ENCODE assay signal across 8 cellular contexts in genomic region chr12:57590892-57591566, GRCh38. TPM values are rescaled to one million over a fixed set of nuclear protein-coding genes. Genes with fewer than 3 reads are reported as not detected.
DNase-seq lines count a peak whose midpoint lies in the region; ATAC-seq, FAIRE-seq and TF ChIP-seq lines count a peak whose summit lies in the region.

PIP4K2C (plus strand) TSS chr12:57591192; CDS start chr12:57591290, 98 bp downstream.

- peak within 1 kb of the TSS; percentile 100 for H3K4me2 ChIP-seq in keratinocyte (ENCODE audit: control insufficient read depth, extremely low read depth, insufficient read depth, low read depth, low read length)

- H3K36me3 ChIP-seq in ACC112 (ENCODE audit: insufficient read depth, low read length) (no peaks in the 10 kb centered on the region), keratinocyte (ENCODE audit: control insufficient read depth in 2 of 2, extremely low read depth in 1 of 2, insufficient read depth in 2 of 2, low read length in 2 of 2) (peaks cover 10 to 11% of the 10 kb centered on the region in 2 experiments)

- H3K27ac Mint-ChIP-seq in central memory CD8-positive, alpha-beta T cell (ENCODE audit: low read depth): peak within 1 kb of the TSS; percentile 89

- H3K27me3 Mint-ChIP-seq in central memory CD8-positive, alpha-beta T cell: no peaks in the 10 kb centered on the region

- no peak for FAIRE-seq in keratinocyte (lab: Jason Lieb, UNC)

- H3K4me1 ChIP-seq in ACC112 (ENCODE audit: control insufficient read depth, insufficient read depth, low read length, unreplicated experiment) (peaks cover 10% of the 10 kb centered on the region), keratinocyte (ENCODE audit: control insufficient read depth, extremely low read depth, insufficient read depth, low read length) (peaks cover 22% of the 10 kb centered on the region)

- peak; percentile 99 for ATAC-seq in GM18868 (IDR thresholded peaks at IDR 0.05; ENCODE audit: unreplicated experiment)
- ATAC-seq in HG03095 (IDR thresholded peaks at IDR 0.05; ENCODE audit: unreplicated experiment): peak; percentile 93
- peak; percentile 76 for ATAC-seq in central memory CD8-positive, alpha-beta T cell (replicated peaks; ENCODE audit: extremely low read depth, poor library complexity, severe bottlenecking)

- peak within 1 kb of the TSS; percentile 87 for H3K4me3 Mint-ChIP-seq in central memory CD8-positive, alpha-beta T cell

- peaks cover 19% of the 10 kb centered on the region for H3K36me3 Mint-ChIP-seq in central memory CD8-positive, alpha-beta T cell (ENCODE audit: insufficient read depth)

- H3K27me3 ChIP-seq in ACC112 (ENCODE audit: insufficient read depth, low read length): peaks cover 15% of the 10 kb centered on the region
- H3K27me3 ChIP-seq in keratinocyte (ENCODE audit: control insufficient read depth, extremely low read depth, insufficient read depth, low read length): peaks cover 8% of the 10 kb centered on the region

- TF ChIP-seq CTCF in keratinocyte (optimal IDR thresholded peaks at IDR 0.05 in 1 of 3, IDR thresholded peaks at IDR 0.05 in 1 of 3, conservative IDR thresholded peaks at IDR 0.05 in 1 of 3; ENCODE audit: extremely low read depth in 1 of 3, insufficient read depth in 2 of 3, low read length in 3 of 3): no peak

- H3K9me3 ChIP-seq in keratinocyte (ENCODE audit: control insufficient read depth, low read depth, low read length): no peaks in the 10 kb centered on the region

- H3K9me3 Mint-ChIP-seq in central memory CD8-positive, alpha-beta T cell: no peaks in the 10 kb centered on the region

- no peaks in the 10 kb centered on the region for H4K20me1 ChIP-seq in keratinocyte (ENCODE audit: control insufficient read depth, extremely low read depth, insufficient read depth, low read length)

- peaks cover 36% of the 10 kb centered on the region for H3K4me1 Mint-ChIP-seq in central memory CD8-positive, alpha-beta T cell

- H3K9me1 ChIP-seq in keratinocyte (ENCODE audit: control insufficient read depth, extremely low read depth, insufficient read depth, low read length): peaks cover 6% of the 10 kb centered on the region

- H3K79me2 ChIP-seq in ACC112 (ENCODE audit: control insufficient read depth, insufficient read depth, low read length, unreplicated experiment) (no peaks in the 10 kb centered on the region), keratinocyte (ENCODE audit: control insufficient read depth, insufficient read depth, low read length) (peaks cover 22% of the 10 kb centered on the region)

- H3K27ac ChIP-seq in ACC112 (ENCODE audit: low read depth, low read length): no peak within 1 kb of the TSS
- H3K27ac ChIP-seq in keratinocyte (ENCODE audit: control insufficient read depth, insufficient read depth, low read length): peak within 1 kb of the TSS; percentile 83

- DNase-seq in NCI-H226: peak; percentile 89
- peak; percentile 52 for DNase-seq in activated CD4-positive, CD25-positive, alpha-beta regulatory T cell treated with anti-CD3 and anti-CD28 coated beads, Interleukin-2, amount 50 U/mL, for 16 hours (ENCODE audit: low read depth, low spot score)
- DNase-seq in central memory CD8-positive, alpha-beta T cell (ENCODE audit: low spot score in 2 of 2): peak; percentile 39 to 54
- peak; percentile 38 for DNase-seq in keratinocyte (ENCODE audit: low read depth, low spot score)
- DNase-seq in stimulated activated CD4-positive, alpha-beta T cell treated with anti-CD3 and anti-CD28 coated beads, Interleukin-12 subunit alpha, Interleukin-12 subunit beta, amount 100 ng/mL, for 48 hours (ENCODE audit: low read depth in 2 of 3, low spot score in 1 of 3): peak; percentile 58 to 77 (median 62)

- dilution Hi-C loops in keratinocyte (cut with MboI; ENCODE audit: extremely low pct_ligation_motif_present, low sequenced_read_pairs): loop anchor here (25.0 kb wide), 1 partner anchor 146 kb away; the partner anchor contains the start of genes AGAP2 and TSPAN31

- H3K4me3 ChIP-seq in ACC112 (ENCODE audit: low read depth, low read length) (peak within 1 kb of the TSS; percentile 95), keratinocyte (ENCODE audit: control insufficient read depth in 2 of 3, extremely low read depth in 1 of 3, insufficient read depth in 2 of 3, low read depth in 1 of 3, low read length in 3 of 3) (peak within 1 kb of the TSS; percentile 86 to 87 (median 86))

- peak within 1 kb of the TSS; percentile 92 for H3K9ac ChIP-seq in keratinocyte (ENCODE audit: control insufficient read depth, extremely low read depth, insufficient read depth, low read length)

- H2AFZ ChIP-seq in ACC112 (ENCODE audit: low read length, unreplicated experiment) (peak within 1 kb of the TSS; percentile 99), keratinocyte (ENCODE audit: control insufficient read depth, low read length) (peak within 1 kb of the TSS; percentile 93)

RNA-seq across cellular contexts. Expression of gene PIP4K2C, which starts in this region (rescaled TPM):
- polyA plus RNA-seq in keratinocyte: 73.5 to 109 TPM (median 93.6 TPM) in 3 replicates
- 39.9 TPM for polyA plus RNA-seq in keratinocyte (2011; ENCODE audit: low read depth)
- 87.3 and 124 TPM in 2 replicates for polyA plus RNA-seq in keratinocyte (2011; cell fraction: cytosol; rRNA removed)
- polyA plus RNA-seq in keratinocyte (2011; cell fraction: nucleus; rRNA removed): 152 and 164 TPM in 2 replicates
- 42.0 and 62.1 TPM in 2 replicates for polyA plus RNA-seq in keratinocyte (2012; ENCODE audit: low replicate concordance)
- polyA minus RNA-seq in keratinocyte: 72.3 to 76.9 TPM (median 76.1 TPM) in 3 replicates
- polyA minus RNA-seq in keratinocyte (2011; cell fraction: cytosol; rRNA and poly(A)+ RNA removed): 71.0 TPM
- 62.4 and 98.2 TPM in 2 replicates for polyA minus RNA-seq in keratinocyte (2011; cell fraction: nucleus; rRNA and poly(A)+ RNA removed)

Comparison
In these comparisons a context has a peak if more than half of its experiments do, and no peak if none do; other contexts are left out.
1. DNase-seq: peak in every context shown above with its lines; median percentile 89 in NCI-H226; 62 in stimulated activated CD4-positive, alpha-beta T cell treated with anti-CD3 and anti-CD28 coated beads, Interleukin-12 subunit alpha, Interleukin-12 subunit beta, amount 100 ng/mL, for 48 hours; 52 in activated CD4-positive, CD25-positive, alpha-beta regulatory T cell treated with anti-CD3 and anti-CD28 coated beads, Interleukin-2, amount 50 U/mL, for 16 hours; 46 in central memory CD8-positive, alpha-beta T cell; 38 in keratinocyte.